ENCODE assay signal across 24 cellular contexts in genomic region chr20:38528167-38528566, GRCh38. TPM values are rescaled to one million over a fixed set of nuclear protein-coding genes. Genes with fewer than 3 reads are reported as not detected.
DNase-seq lines count a peak whose midpoint lies in the region; FAIRE-seq and TF ChIP-seq lines count a peak whose summit lies in the region.
"Had no signal": no experiment of that assay in that cellular context is flagged by ENCODE, and none has a peak within 500 bp of the region (broad histone marks: within the 10 kb centered on the region; RNA-seq: fewer than 3 reads in every experiment).

No MANE protein-coding gene starts in this region.

- H3K36me3 Mint-ChIP-seq in activated CD4-positive, alpha-beta T cell treated with anti-CD3 and anti-CD28 coated beads, Interleukin-2, amount 10 ng/mL, durations not matched to agents 24 days and 14 days (ENCODE audit: low read depth) = peaks cover 36% of the 10 kb centered on the region

- H3K4me1 ChIP-seq in kidney (ENCODE audit: control insufficient read depth in 1 of 2, insufficient read depth in 1 of 2, low read depth in 1 of 2, low read length in 2 of 2) = no peaks in the 10 kb centered on the region
- H3K4me1 ChIP-seq in osteoblast (ENCODE audit: insufficient read depth, low read length) = peaks cover 6% of the 10 kb centered on the region
- H3K4me1 ChIP-seq: HAP-1 had no signal

- peak; percentile 99 for FAIRE-seq in endometrium (lab: Jason Lieb, UNC)
- FAIRE-seq in kidney (lab: Jason Lieb, UNC) = peak; percentile 52
- FAIRE-seq: GM12891, GM18507, H54 had no signal

- no peaks in the 10 kb centered on the region for H3K27me3 ChIP-seq in osteoblast (ENCODE audit: insufficient read depth, low read length)

- H3K9me3 ChIP-seq in kidney (ENCODE audit: control insufficient read depth in 1 of 2, low read length in 2 of 2) (no peaks in the 10 kb centered on the region), osteoblast (ENCODE audit: low read depth, low read length) (no peaks in the 10 kb centered on the region)
- H3K9me3 ChIP-seq: HAP-1 had no signal

- H3K4me3 ChIP-seq in kidney (ENCODE audit: low read length in 2 of 2) = no peak overlapping the region
- H3K4me3 ChIP-seq in osteoblast (ENCODE audit: insufficient read depth, low read length) = no peak overlapping the region
- H3K4me3 ChIP-seq: HAP-1 had no signal

- no peak overlapping the region for H3K4me3 Mint-ChIP-seq in activated CD4-positive, alpha-beta T cell treated with anti-CD3 and anti-CD28 coated beads, Interleukin-2, amount 10 ng/mL, durations not matched to agents 24 days and 14 days
- H3K4me3 Mint-ChIP-seq: CD4-positive, alpha-beta memory T cell had no signal

- no peak overlapping the region for H3K4me2 ChIP-seq in osteoblast (ENCODE audit: insufficient read depth, low read length)

- no peak overlapping the region for H3K9ac ChIP-seq in kidney (ENCODE audit: low read length in 2 of 2)

- intact Hi-C loops in activated CD4-positive, alpha-beta T cell treated with anti-CD3 and anti-CD28 coated beads, Interleukin-2, amount 10 ng/mL, durations not matched to agents 24 days and 14 days (cut with micrococcal nuclease) = no loop called here
- intact Hi-C loops in kidney (cut with DNase I) = no loop called here

- peak; percentile 29 for DNase-seq in activated CD4-positive, alpha-beta T cell treated with anti-CD3 and anti-CD28 coated beads, Interleukin-2, amount 10 ng/mL, durations not matched to agents 24 days and 14 days
- DNase-seq in activated CD4-positive, alpha-beta T cell treated with anti-CD3 and anti-CD28 coated beads for 1 hour = no peak
- no peak for DNase-seq in kidney
- DNase-seq in stimulated activated CD4-positive, alpha-beta T cell treated with anti-CD3 and anti-CD28 coated beads, Interleukin-4, amount 100 ng/mL, for 4 hours = no peak
- DNase-seq in cerebellar nuclear complex (lab: John Stamatoyannopoulos, UW) = no peak
- DNase-seq in osteoblast (ENCODE audit: insufficient read length, low spot score, missing footprints) = no peak
- DNase-seq: C1 segment of cervical spinal cord; Calu3; CD4-positive, alpha-beta memory T cell; COR-L47; DMS53; DMS79 treated with DMSO at 0.1 percent for 48 hours; GF-D8; GOT3 had no signal

- H3K36me3 ChIP-seq in kidney (ENCODE audit: control insufficient read depth in 1 of 2, insufficient read depth in 2 of 2, low read length in 2 of 2) = peaks cover 28 to 42% of the 10 kb centered on the region in 2 donors
- peaks cover 45% of the 10 kb centered on the region for H3K36me3 ChIP-seq in osteoblast (ENCODE audit: insufficient read depth, low read length)

- TF ChIP-seq CTCF in kidney (IDR thresholded peaks at IDR 0.05; ENCODE audit: borderline replicate concordance, extremely low read depth, insufficient read depth) (no peak), osteoblast (IDR thresholded peaks at IDR 0.05; ENCODE audit: extremely low read depth, low read depth, low read length) (no peak)

- no peak overlapping the region for H3K27ac Mint-ChIP-seq in activated CD4-positive, alpha-beta T cell treated with anti-CD3 and anti-CD28 coated beads, Interleukin-2, amount 10 ng/mL, durations not matched to agents 24 days and 14 days
- H3K27ac Mint-ChIP-seq: CD4-positive, alpha-beta memory T cell had no signal

- no peaks in the 10 kb centered on the region for H3K9me3 Mint-ChIP-seq in activated CD4-positive, alpha-beta T cell treated with anti-CD3 and anti-CD28 coated beads, Interleukin-2, amount 10 ng/mL, durations not matched to agents 24 days and 14 days
- H3K9me3 Mint-ChIP-seq: CD4-positive, alpha-beta memory T cell had no signal

- H3K79me2 ChIP-seq in osteoblast (ENCODE audit: insufficient read depth, low read length) = no peaks in the 10 kb centered on the region

- H2AFZ ChIP-seq in osteoblast (ENCODE audit: low read length) = no peak overlapping the region

- no peaks in the 10 kb centered on the region for H3K4me1 Mint-ChIP-seq in activated CD4-positive, alpha-beta T cell treated with anti-CD3 and anti-CD28 coated beads, Interleukin-2, amount 10 ng/mL, durations not matched to agents 24 days and 14 days

- no peaks in the 10 kb centered on the region for H3K27me3 Mint-ChIP-seq in activated CD4-positive, alpha-beta T cell treated with anti-CD3 and anti-CD28 coated beads, Interleukin-2, amount 10 ng/mL, durations not matched to agents 24 days and 14 days
- H3K27me3 Mint-ChIP-seq: CD4-positive, alpha-beta memory T cell had no signal

- H3K27ac ChIP-seq in kidney (ENCODE audit: low read depth in 2 of 2, low read length in 2 of 2) (no peak overlapping the region), osteoblast (ENCODE audit: low read depth, low read length) (no peak overlapping the region)
- H3K27ac ChIP-seq: 22Rv1 had no signal

- H4K20me1 ChIP-seq in osteoblast (ENCODE audit: insufficient read depth, low read length) = no peaks in the 10 kb centered on the region

RNA-seq across cellular contexts. Expression of gene ADIG, which starts 52.8 kb away (rescaled TPM):
- total RNA-seq in activated CD4-positive, alpha-beta T cell treated with anti-CD3 and anti-CD28 coated beads, Interleukin-2, amount 10 ng/mL, durations not matched to agents 24 days and 14 days = not detected in 2 replicates
- not detected for total RNA-seq in kidney
- polyA plus RNA-seq in kidney (ENCODE audit: insufficient read depth, low read depth, low replicate concordance) = 0.58 TPM
- total RNA-seq in osteoblast = not detected in 2 replicates
- total RNA-seq: A673; Calu3; CD4-positive, alpha-beta memory T cell; Daoy; G401 had no signal
- polyA plus RNA-seq: BJ; CD4-positive, alpha-beta memory T cell had no signal

RNA-seq across cellular contexts. Expression of gene RALGAPB, which starts 55.5 kb away (rescaled TPM):
- 28.3 and 29.8 TPM in 2 replicates for total RNA-seq in activated CD4-positive, alpha-beta T cell treated with anti-CD3 and anti-CD28 coated beads, Interleukin-2, amount 10 ng/mL, durations not matched to agents 24 days and 14 days
- 43.3 TPM for total RNA-seq in kidney
- polyA plus RNA-seq in kidney (ENCODE audit: insufficient read depth, low read depth, low replicate concordance) = 9.4 TPM
- total RNA-seq in osteoblast = 42.7 and 43.6 TPM in 2 replicates
